8 cellular contexts compared by ENCODE assay signal in genomic region chr11:34438529-34439507, GRCh38. TPM values are rescaled to one million over a fixed set of nuclear protein-coding genes. Genes with fewer than 3 reads are reported as not detected.
A peak's percentile ranks its signal among the peaks of the same experiment; 100 is the strongest.
DNase-seq lines count a peak whose midpoint lies in the region; ATAC-seq and TF ChIP-seq lines count a peak whose summit lies in the region.

CAT (plus strand) TSS chr11:34438934; CDS start chr11:34439014, 80 bp downstream.

- peak within 1 kb of the TSS; percentile 68 for H3K9ac ChIP-seq in SU-DHL-6 (ENCODE audit: low read length)

- peak within 1 kb of the TSS; percentile 66 for H3K27ac ChIP-seq in SU-DHL-6 (ENCODE audit: low read depth, low read length)

- TF ChIP-seq CTCF in SU-DHL-6 (IDR thresholded peaks at IDR 0.05; ENCODE audit: insufficient read depth, low read length, poor library complexity, severe bottlenecking) = no peak
- no peak for TF ChIP-seq CTCF in progenitor cell of endocrine pancreas (IDR thresholded peaks at IDR 0.05; ENCODE audit: unreplicated experiment)

- peaks cover 21% of the 10 kb centered on the region for H3K4me1 Mint-ChIP-seq in activated naive CD8-positive, alpha-beta T cell treated with anti-CD3 and anti-CD28 coated beads for 36 hours
- H3K4me1 Mint-ChIP-seq in progenitor cell of endocrine pancreas (ENCODE audit: low read depth) = peaks cover 13% of the 10 kb centered on the region

- intact Hi-C loops in head of caudate nucleus (cut with DNase I) = no loop called here

- H3F3A ChIP-seq in SU-DHL-6 (ENCODE audit: insufficient read depth) = no peaks in the 10 kb centered on the region

- H3K9me3 ChIP-seq in SU-DHL-6 (ENCODE audit: insufficient read depth, low read length) = no peaks in the 10 kb centered on the region

- no peaks in the 10 kb centered on the region for H3K9me2 ChIP-seq in SU-DHL-6 (replicated peaks; ENCODE audit: insufficient read depth, low read length)

- H3K27me3 Mint-ChIP-seq in activated naive CD8-positive, alpha-beta T cell treated with anti-CD3 and anti-CD28 coated beads for 36 hours = no peaks in the 10 kb centered on the region
- no peaks in the 10 kb centered on the region for H3K27me3 Mint-ChIP-seq in progenitor cell of endocrine pancreas

- TF ChIP-seq POLR2A in GM10847 (IDR thresholded peaks at IDR 0.05; ENCODE audit: extremely low read depth, insufficient read length) = peak; percentile 62

- H3K9me3 Mint-ChIP-seq in activated naive CD8-positive, alpha-beta T cell treated with anti-CD3 and anti-CD28 coated beads for 36 hours = no peaks in the 10 kb centered on the region
- H3K9me3 Mint-ChIP-seq in progenitor cell of endocrine pancreas (ENCODE audit: low read depth) = no peaks in the 10 kb centered on the region

- H3K4me2 ChIP-seq in SU-DHL-6 (ENCODE audit: low read depth, low read length, poor library complexity, severe bottlenecking) = peak within 1 kb of the TSS; percentile 90

- DNase-seq in NCI-H1105 treated with DMSO at 0.1 percent for 48 hours (lab: John Stamatoyannopoulos, UW) = peak; percentile 95
- peak; percentile 98 for DNase-seq in activated naive CD8-positive, alpha-beta T cell treated with anti-CD3 and anti-CD28 coated beads for 36 hours
- DNase-seq in head of caudate nucleus = peak; percentile 95 to 99 (median 98)
- DNase-seq in progenitor cell of endocrine pancreas (ENCODE audit: low spot score, unreplicated experiment) = peak; percentile 95
- peak; percentile 99 for DNase-seq in ureter (ENCODE audit: low spot score)

- H3K27ac Mint-ChIP-seq in activated naive CD8-positive, alpha-beta T cell treated with anti-CD3 and anti-CD28 coated beads for 36 hours = peak within 1 kb of the TSS; percentile 94
- peak within 1 kb of the TSS; percentile 97 for H3K27ac Mint-ChIP-seq in progenitor cell of endocrine pancreas

- no peaks in the 10 kb centered on the region for H3K27me3 ChIP-seq in SU-DHL-6 (ENCODE audit: low read length)

- H2AFZ ChIP-seq in SU-DHL-6 (ENCODE audit: low read depth, low read length, severe bottlenecking) = peak within 1 kb of the TSS; percentile 99

- H4K20me1 ChIP-seq in SU-DHL-6 (ENCODE audit: low read depth, low read length) = no peaks in the 10 kb centered on the region

- H3K4me3 ChIP-seq in SU-DHL-6 (ENCODE audit: insufficient read depth, low read length, poor library complexity, severe bottlenecking) = peak within 1 kb of the TSS; percentile 75

- H3K36me3 ChIP-seq in SU-DHL-6 (ENCODE audit: low read length) = no peaks in the 10 kb centered on the region; the same call in 1 of the 2 replicates

- H3K4me3 Mint-ChIP-seq in activated naive CD8-positive, alpha-beta T cell treated with anti-CD3 and anti-CD28 coated beads for 36 hours = peak within 1 kb of the TSS; percentile 97
- H3K4me3 Mint-ChIP-seq in progenitor cell of endocrine pancreas (ENCODE audit: low read depth) = peak within 1 kb of the TSS; percentile 96

- H3K79me2 ChIP-seq in SU-DHL-6 (ENCODE audit: insufficient read depth, low read length) = peaks cover 10% of the 10 kb centered on the region

- peak; percentile 98 for ATAC-seq in HG02678 (IDR thresholded peaks at IDR 0.05; ENCODE audit: unreplicated experiment)

- H3K36me3 Mint-ChIP-seq in activated naive CD8-positive, alpha-beta T cell treated with anti-CD3 and anti-CD28 coated beads for 36 hours = peaks cover 6% of the 10 kb centered on the region
- peaks cover 9% of the 10 kb centered on the region for H3K36me3 Mint-ChIP-seq in progenitor cell of endocrine pancreas (ENCODE audit: insufficient read depth)

RNA-seq across cellular contexts. Expression of gene CAT, which starts in this region (rescaled TPM):
- 10 to 100 TPM; 21.0 to 22.8 TPM for total RNA-seq in activated naive CD8-positive, alpha-beta T cell treated with anti-CD3 and anti-CD28 coated beads for 36 hours
- total RNA-seq in progenitor cell of endocrine pancreas = 44.1 and 51.8 TPM in 2 replicates
- 135 TPM for total RNA-seq in ureter

Comparison
In these comparisons a context has a peak if more than half of its experiments do, and no peak if none do; other contexts are left out.
1. Peak in every context shown above with its lines: DNase-seq, ATAC-seq, H3K4me3 ChIP-seq and H3K27ac ChIP-seq.